11 cellular contexts compared by ENCODE assay signal in the genomic region with DNA sequence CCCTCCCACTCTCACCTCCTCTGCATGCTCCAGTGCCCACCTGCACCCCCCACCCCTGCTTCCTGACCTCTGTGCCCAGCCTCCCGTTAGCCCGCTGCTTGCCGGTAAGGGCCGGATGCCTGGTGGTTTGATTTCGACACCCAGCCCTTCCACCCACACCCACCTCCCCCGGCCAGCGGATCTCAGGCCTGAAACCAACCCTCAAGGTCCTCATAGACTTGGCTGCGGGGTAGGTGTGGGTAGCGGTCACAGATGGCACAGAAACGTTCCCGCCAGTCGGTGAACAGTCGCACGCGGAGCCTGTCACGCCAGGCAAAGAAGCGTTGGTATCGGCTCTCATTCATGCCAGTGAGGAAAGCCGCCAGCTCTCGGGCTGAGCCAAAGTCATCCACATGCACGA. TPM values are rescaled to one million over a fixed set of nuclear protein-coding genes. Genes with fewer than 3 reads are reported as not detected.
A peak's percentile ranks its signal among the peaks of the same experiment; 100 is the strongest.
DNase-seq lines count a peak whose midpoint lies in the region; ATAC-seq and TF ChIP-seq lines count a peak whose summit lies in the region.
"Had no signal": no experiment of that assay in that cellular context is flagged by ENCODE, and none has a peak within 500 bp of the region (broad histone marks: within the 10 kb centered on the region; RNA-seq: fewer than 3 reads in every experiment).

No MANE protein-coding gene starts in this region.

- H3K36me3 ChIP-seq in CD8-positive, alpha-beta memory T cell (ENCODE audit: insufficient read depth, low read length), result no peaks in the 10 kb centered on the region
- H3K36me3 ChIP-seq in tibial artery, result no peaks in the 10 kb centered on the region

- H3K4me3 ChIP-seq in CD8-positive, alpha-beta memory T cell (ENCODE audit: low read length), result peak overlapping the region; percentile 74
- no peak overlapping the region for H3K4me3 ChIP-seq in tibial artery

- H3K27ac ChIP-seq in CD8-positive, alpha-beta memory T cell (ENCODE audit: low read depth, low read length), result peak overlapping the region; percentile 38
- H3K27ac ChIP-seq in tibial artery, result no peak overlapping the region
- H3K27ac ChIP-seq: VCaP had no signal

- TF ChIP-seq CTCF in natural killer cell (IDR thresholded peaks at IDR 0.05), result no peak
- TF ChIP-seq CTCF in tibial artery (IDR thresholded peaks at IDR 0.05), result no peak

- POLR2A ChIA-PET in CD8-positive, alpha-beta memory T cell (lab: Charles Lee), result interaction anchor here (1.6 kb wide), 1 partner anchor 55 kb away, joined by 5 read pairs; no protein-coding TSS in a partner anchor

- H3K9me3 Mint-ChIP-seq in CD8-positive, alpha-beta memory T cell, result no peaks in the 10 kb centered on the region
- no peaks in the 10 kb centered on the region for H3K9me3 Mint-ChIP-seq in natural killer cell

- CTCF ChIA-PET in CD8-positive, alpha-beta memory T cell (lab: Charles Lee), result interaction anchor here (1.7 to 8.9 kb wide), 12 partner anchors 29 to 223 kb away, joined by 4 to 159 read pairs (median 14); a partner anchor contains a TSS

- no peaks in the 10 kb centered on the region for H3K27me3 ChIP-seq in CD8-positive, alpha-beta memory T cell (ENCODE audit: insufficient read depth, low read length, poor library complexity, severe bottlenecking)
- H3K27me3 ChIP-seq in tibial artery, result peaks cover 0 to 10% of the 10 kb centered on the region in 2 donors

- ATAC-seq in natural killer cell, result peak; percentile 4 to 23 (median 23)
- no peak for ATAC-seq in GM18870 (IDR thresholded peaks at IDR 0.05; ENCODE audit: unreplicated experiment)
- no peak for ATAC-seq in GM21619 (IDR thresholded peaks at IDR 0.05; ENCODE audit: unreplicated experiment)

- peak overlapping the region; percentile 69 to 95 (median 88) for H3K4me3 Mint-ChIP-seq in CD8-positive, alpha-beta memory T cell
- H3K4me3 Mint-ChIP-seq in natural killer cell, result peak overlapping the region; percentile 85

- DNase-seq in CD8-positive, alpha-beta memory T cell, result peak in 4 of 5 donors; percentile 23 to 64 (median 48)
- DNase-seq in NOMO-1 treated with DMSO at 0.1 percent for 48 hours (lab: John Stamatoyannopoulos, UW; ENCODE audit: unreplicated experiment) (peak; percentile 87), activated T-helper 1 cell treated with Interleukin-2 at 50 U/mL for 16 hours (ENCODE audit: low read depth) (peak; percentile 22), natural killer cell (peak; percentile 56), H4 (ENCODE audit: low spot score) (no peak), tibial artery (no peak)
- DNase-seq: cortex of kidney, DND-41 had no signal

- intact Hi-C loops in natural killer cell (cut with micrococcal nuclease) (no loop called here), tibial artery (cut with DNase I; ENCODE audit: low total_unique reads) (no loop called here)

- H3K36me3 Mint-ChIP-seq in CD8-positive, alpha-beta memory T cell, result peaks cover 0 to 1% (median 0%) of the 10 kb centered on the region in 3 donors
- H3K36me3 Mint-ChIP-seq in natural killer cell, result no peaks in the 10 kb centered on the region

- H3K4me1 Mint-ChIP-seq in CD8-positive, alpha-beta memory T cell, result peaks cover 53 to 79% (median 56%) of the 10 kb centered on the region in 3 donors
- peaks cover 44 to 80% of the 10 kb centered on the region in 2 donors for H3K4me1 Mint-ChIP-seq in natural killer cell

- H3K4me1 ChIP-seq in CD8-positive, alpha-beta memory T cell (ENCODE audit: insufficient read depth, low read length), result peaks cover 67% of the 10 kb centered on the region
- H3K4me1 ChIP-seq in tibial artery, result peaks cover 0 to 47% (median 34%) of the 10 kb centered on the region in 4 donors

- peak overlapping the region; percentile 78 to 98 (median 90) for H3K27ac Mint-ChIP-seq in CD8-positive, alpha-beta memory T cell
- peak overlapping the region; percentile 88 to 91 for H3K27ac Mint-ChIP-seq in natural killer cell

- no peaks in the 10 kb centered on the region for H3K27me3 Mint-ChIP-seq in CD8-positive, alpha-beta memory T cell
- H3K27me3 Mint-ChIP-seq in natural killer cell (ENCODE audit: low read depth in 2 of 2), result no peaks in the 10 kb centered on the region

- H3K9me3 ChIP-seq in CD8-positive, alpha-beta memory T cell (ENCODE audit: low read length), result no peaks in the 10 kb centered on the region
- H3K9me3 ChIP-seq in tibial artery, result no peaks in the 10 kb centered on the region

RNA-seq across cellular contexts. Expression of a gene that starts 1.4 kb away (rescaled TPM):
- under 1 TPM; 0.57 to 0.82 TPM for total RNA-seq in CD8-positive, alpha-beta memory T cell
- polyA plus RNA-seq in CD8-positive, alpha-beta memory T cell, result 28.7 TPM
- total RNA-seq in natural killer cell, result 1 to 10 TPM in 2 of 3 donors, under 1 TPM in 1; 0.99 to 5.1 (median 3.9) TPM
- total RNA-seq in H4 (2014; rRNA removed; shearing (Covaris generic)), result not detected in 2 replicates

RNA-seq across cellular contexts. Expression of a gene that starts 2.5 kb away (rescaled TPM):
- 10 to 100 TPM; 15.9 to 20.7 TPM for total RNA-seq in CD8-positive, alpha-beta memory T cell
- polyA plus RNA-seq in CD8-positive, alpha-beta memory T cell, result 20.2 TPM
- 100 to 1,000 TPM; 356 to 416 (median 357) TPM for total RNA-seq in natural killer cell
- 4.9 and 22.4 TPM in 2 replicates for total RNA-seq in H4 (2014; rRNA removed; shearing (Covaris generic))

RNA-seq across cellular contexts. Expression of a gene that starts 15.4 kb away (rescaled TPM):
- total RNA-seq in CD8-positive, alpha-beta memory T cell, result 10 to 100 TPM; 24.6 to 27.5 TPM
- 38.4 TPM for polyA plus RNA-seq in CD8-positive, alpha-beta memory T cell
- total RNA-seq in natural killer cell, result 1 to 10 TPM in 2 of 3 donors, under 1 TPM in 1; 0.87 to 5.6 (median 3.4) TPM
- 1.2 and 4.1 TPM in 2 replicates for total RNA-seq in H4 (2014; rRNA removed; shearing (Covaris generic))

RNA-seq across cellular contexts. Expression of a gene that starts 23.3 kb away (rescaled TPM):
- total RNA-seq in CD8-positive, alpha-beta memory T cell, result not detected
- polyA plus RNA-seq in CD8-positive, alpha-beta memory T cell, result not detected
- not detected for total RNA-seq in natural killer cell
- not detected in 2 replicates for total RNA-seq in H4 (2014; rRNA removed; shearing (Covaris generic))

RNA-seq across cellular contexts. Expression of a gene that starts 34.2 kb away (rescaled TPM):
- total RNA-seq in CD8-positive, alpha-beta memory T cell, result 1 to 10 TPM; 3.4 to 4.1 TPM
- polyA plus RNA-seq in CD8-positive, alpha-beta memory T cell, result 52.1 TPM
- total RNA-seq in natural killer cell, result 100 to 1,000 TPM; 144 to 286 (median 161) TPM
- 0.64 TPM in 1 of 2 replicates, not detected in the other for total RNA-seq in H4 (2014; rRNA removed; shearing (Covaris generic))

Comparison
In these comparisons a context has a peak if more than half of its experiments do, and no peak if none do; other contexts are left out.
1. DNase-seq: peak in CD8-positive, alpha-beta memory T cell (4 of 5), NOMO-1 treated with DMSO at 0.1 percent for 48 hours (single experiment), activated T-helper 1 cell treated with Interleukin-2 at 50 U/mL for 16 hours (single experiment) and natural killer cell (single experiment); none in H4 (single experiment) and tibial artery (0 of 2).
2. ATAC-seq: peak in natural killer cell (3 of 3); none in GM18870 (single experiment) and GM21619 (single experiment).
3. RNA of a gene that starts 2.5 kb away (total RNA-seq): 356 to 416 TPM in natural killer cell; 15.9 to 20.7 TPM in CD8-positive, alpha-beta memory T cell and 4.9 to 22.4 TPM in H4; every median in the first group is over 10 times any median in the second.